In genomic region chr19:2722541-2723344, GRCh38 we compare ENCODE assay signal across 8 cellular contexts. TPM values are rescaled to one million over a fixed set of nuclear protein-coding genes. Genes with fewer than 3 reads are reported as not detected.
DNase-seq lines count a peak whose midpoint lies in the region; ATAC-seq and TF ChIP-seq lines count a peak whose summit lies in the region.

No MANE protein-coding gene starts in this region.

- H3K4me1 ChIP-seq in gastrocnemius medialis = peaks cover 12 to 14% of the 10 kb centered on the region in 2 donors

- ATAC-seq in gastrocnemius medialis (peak; percentile 72 to 76), GM18502 (IDR thresholded peaks at IDR 0.05; ENCODE audit: poor library complexity, unreplicated experiment) (no peak), HG02610 (IDR thresholded peaks at IDR 0.05; ENCODE audit: unreplicated experiment) (no peak)

- H3K36me3 ChIP-seq in H7 (replicated peaks; ENCODE audit: control insufficient read depth, insufficient read depth, low read length) (no peaks in the 10 kb centered on the region), gastrocnemius medialis (no peaks in the 10 kb centered on the region)

- peak overlapping the region in 1 of 4 donors; percentile 18 for H3K27ac ChIP-seq in gastrocnemius medialis

- H3K27me3 ChIP-seq in H7 (ENCODE audit: control insufficient read depth, insufficient read depth, low read length) (peaks cover 11% of the 10 kb centered on the region), gastrocnemius medialis (peaks cover 45 to 54% (median 49%) of the 10 kb centered on the region in 3 donors)

- in situ Hi-C loops in gastrocnemius medialis (cut with MboI; ENCODE audit: low sequenced_read_pairs in 4 of 4) = no loop called here

- intact Hi-C loops in cardiac septum (cut with DNase I) = loop anchor here (2.0 to 5.0 kb wide), 2 partner anchors 50 to 58 kb away; no protein-coding TSS in a partner anchor
- intact Hi-C loops in gastrocnemius medialis (cut with DNase I; ENCODE audit: low total_unique reads) = no loop called here

- DNase-seq in H7 (peak; percentile 62), UCSD-AML1 (lab: John Stamatoyannopoulos, UW; ENCODE audit: unreplicated experiment) (peak; percentile 72), cardiac septum (ENCODE audit: low spot score) (peak; percentile 89), gastrocnemius medialis (peak; percentile 37 to 61), GM19238 (ENCODE audit: insufficient read length, low spot score) (no peak)
- DNase-seq in activated CD4-positive, alpha-beta T cell treated with anti-CD3 and anti-CD28 coated beads for 4 hours = no peak

- H3K9me3 ChIP-seq in gastrocnemius medialis = no peaks in the 10 kb centered on the region

- TF ChIP-seq POLR2A in gastrocnemius medialis (IDR thresholded peaks at IDR 0.05) = peak in 1 of 2 donors; percentile 10

- H3K4me3 ChIP-seq in H7 (ENCODE audit: insufficient read depth, low read depth, low read length) (no peak overlapping the region), gastrocnemius medialis (no peak overlapping the region)

- TF ChIP-seq CTCF in gastrocnemius medialis (IDR thresholded peaks at IDR 0.05 in 4 of 5, conservative IDR thresholded peaks at IDR 0.05 in 1 of 5) = no peak

RNA-seq across cellular contexts. Expression of gene DIRAS1, which starts 1.6 kb away (rescaled TPM):
- total RNA-seq in H7 (2014; rRNA removed; shearing (Covaris generic)) = 8.2 and 12.2 TPM in 2 replicates
- total RNA-seq in cardiac septum = 113 TPM
- 1 to 10 TPM in 2 of 4 donors, under 1 TPM in 1, not detected in 1; 0.62 to 2.5 (median 2.0) TPM for total RNA-seq in gastrocnemius medialis

RNA-seq across cellular contexts. Expression of gene SLC39A3, which starts 17.1 kb away (rescaled TPM):
- 42.5 and 45.8 TPM in 2 replicates for total RNA-seq in H7 (2014; rRNA removed; shearing (Covaris generic))
- total RNA-seq in cardiac septum (17.9 TPM), gastrocnemius medialis (10 to 100 TPM; 23.1 to 60.9 (median 27.1) TPM)

RNA-seq across cellular contexts. Expression of gene GNG7, which starts 20.2 kb away (rescaled TPM):
- total RNA-seq in H7 (2014; rRNA removed; shearing (Covaris generic)) = 1.1 and 1.5 TPM in 2 replicates
- 30.9 TPM for total RNA-seq in cardiac septum
- 1 to 10 TPM in 1 of 4 donors, under 1 TPM in 3; 0.46 to 1.1 (median 0.62) TPM for total RNA-seq in gastrocnemius medialis

Comparison
In these comparisons a context has a peak if more than half of its experiments do, and no peak if none do; other contexts are left out.
1. DNase-seq: peak in H7 (single experiment), UCSD-AML1 (single experiment), cardiac septum (single experiment) and gastrocnemius medialis (2 of 2); none in GM19238 (single experiment) and activated CD4-positive, alpha-beta T cell treated with anti-CD3 and anti-CD28 coated beads for 4 hours (0 of 2).
2. ATAC-seq: peak in gastrocnemius medialis (2 of 2); none in GM18502 (single experiment) and HG02610 (single experiment).
3. RNA of gene GNG7, which starts 20.2 kb away (total RNA-seq): 30.9 TPM in cardiac septum (single experiment); 1.1 to 1.5 TPM in H7 and 0.46 to 1.1 TPM in gastrocnemius medialis; every median in the first group is over 10 times any median in the second.